Comparison of ENCODE assay signal across 8 cellular contexts in the genomic region with DNA sequence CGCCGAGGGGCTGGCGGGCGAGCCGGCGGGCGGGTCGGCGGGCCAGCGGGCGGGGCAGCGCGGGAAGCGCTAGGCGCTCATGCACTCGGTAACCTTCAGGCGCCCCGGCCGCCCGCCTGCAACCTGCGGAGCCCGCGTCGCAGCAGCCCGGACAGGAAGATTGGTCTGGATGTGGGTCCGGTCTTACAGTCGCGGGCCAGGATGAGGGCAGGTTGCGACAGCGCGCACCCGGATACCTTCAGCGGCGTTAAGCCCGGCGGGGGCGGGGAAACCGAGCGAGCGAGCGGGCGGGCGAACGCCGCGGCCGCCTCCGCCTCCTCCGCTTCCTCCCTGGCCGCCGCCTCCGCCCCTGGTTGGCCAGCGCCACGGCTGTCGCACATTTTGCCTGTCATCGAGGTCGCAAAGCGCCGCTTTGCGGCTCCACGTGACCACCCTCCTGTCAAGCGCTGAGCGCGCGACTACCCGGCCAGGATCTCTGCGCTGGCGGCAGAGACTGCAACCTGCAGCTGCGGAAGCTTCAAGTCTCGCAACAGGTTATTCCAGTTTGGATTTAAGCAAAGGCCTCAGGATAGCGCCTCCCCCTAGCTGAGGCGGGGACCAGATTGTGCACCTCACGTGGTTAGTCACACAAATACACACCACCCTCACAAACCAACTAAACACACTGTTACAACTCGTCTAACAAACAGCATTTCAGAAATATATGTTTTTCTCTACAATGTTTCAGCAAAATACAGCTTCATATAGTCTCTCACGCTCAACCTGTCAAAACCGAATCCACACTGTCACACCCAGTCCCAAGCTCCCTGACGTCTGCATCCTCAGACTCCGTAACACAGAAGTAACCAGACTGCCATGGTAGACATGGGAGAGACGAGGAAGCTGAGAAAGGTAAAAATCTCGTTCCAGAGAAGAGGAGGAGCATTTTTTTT. TPM values are rescaled to one million over a fixed set of nuclear protein-coding genes. Genes with fewer than 3 reads are reported as not detected.
A peak's percentile ranks its signal among the peaks of the same experiment; 100 is the strongest.
DNase-seq lines count a peak whose midpoint lies in the region; ATAC-seq, FAIRE-seq and TF ChIP-seq lines count a peak whose summit lies in the region.

A gene (minus strand): TSS at position 355 of the 932 bp plus-strand sequence. CDS start 456 bp downstream, outside the sequence.

- peak within 1 kb of the TSS; percentile 82 to 98 (median 92) for H3K4me3 Mint-ChIP-seq in naive thymus-derived CD4-positive, alpha-beta T cell
- peak within 1 kb of the TSS; percentile 83 to 87 for H3K4me3 Mint-ChIP-seq in stimulated activated naive B cell treated with anti-CD40 and anti-IgM and Interleukin-4, amounts not matched to agents 10 μg/mL and 1 μg/mL and 100 μg/mL, for 72 hours

- no peaks in the 10 kb centered on the region for H3K9me3 ChIP-seq in DOHH2 (ENCODE audit: control insufficient read depth, insufficient read depth, low read length)
- H3K9me3 ChIP-seq in fibroblast of lung (ENCODE audit: control insufficient read depth, insufficient read depth, low read depth, low read length): no peaks in the 10 kb centered on the region
- no peaks in the 10 kb centered on the region for H3K9me3 ChIP-seq in naive thymus-derived CD4-positive, alpha-beta T cell (ENCODE audit: control insufficient read depth in 2 of 3, low read length in 3 of 3)

- H3K4me2 ChIP-seq in DOHH2 (ENCODE audit: low read length): peak within 1 kb of the TSS; percentile 98
- H3K4me2 ChIP-seq in KMS-11: peak within 1 kb of the TSS; percentile 63; the same call in 1 of the 2 replicates
- peak within 1 kb of the TSS; percentile 100 for H3K4me2 ChIP-seq in fibroblast of lung (ENCODE audit: extremely low read depth, insufficient read depth, low read length)

- no peaks in the 10 kb centered on the region for H3K9me2 ChIP-seq in DOHH2 (replicated peaks; ENCODE audit: control insufficient read depth, low read length)

- H3K4me1 Mint-ChIP-seq in naive thymus-derived CD4-positive, alpha-beta T cell: peaks cover 14 to 35% (median 24%) of the 10 kb centered on the region in 7 donors
- peaks cover 11 to 26% of the 10 kb centered on the region in 2 donors for H3K4me1 Mint-ChIP-seq in stimulated activated naive B cell treated with anti-CD40 and anti-IgM and Interleukin-4, amounts not matched to agents 10 μg/mL and 1 μg/mL and 100 μg/mL, for 72 hours

- H3K9me3 Mint-ChIP-seq in naive thymus-derived CD4-positive, alpha-beta T cell: peaks cover 0 to 4% (median 0%) of the 10 kb centered on the region in 11 donors
- no peaks in the 10 kb centered on the region for H3K9me3 Mint-ChIP-seq in stimulated activated naive B cell treated with anti-CD40 and anti-IgM and Interleukin-4, amounts not matched to agents 10 μg/mL and 1 μg/mL and 100 μg/mL, for 72 hours

- peak; percentile 64 for FAIRE-seq in RCC 7860 (lab: Jason Lieb, UNC)

- H3K27me3 Mint-ChIP-seq in naive thymus-derived CD4-positive, alpha-beta T cell: peaks cover 0 to 9% (median 0%) of the 10 kb centered on the region in 5 donors
- H3K27me3 Mint-ChIP-seq in stimulated activated naive B cell treated with anti-CD40 and anti-IgM and Interleukin-4, amounts not matched to agents 10 μg/mL and 1 μg/mL and 100 μg/mL, for 72 hours: no peaks in the 10 kb centered on the region

- H3K4me1 ChIP-seq in DOHH2 (ENCODE audit: control insufficient read depth, low read length): peaks cover 30% of the 10 kb centered on the region
- no peaks in the 10 kb centered on the region for H3K4me1 ChIP-seq in KMS-11 (ENCODE audit: low read depth, poor library complexity, severe bottlenecking)
- H3K4me1 ChIP-seq in fibroblast of lung (ENCODE audit: control insufficient read depth, extremely low read depth, insufficient read depth, low read length): peaks cover 5% of the 10 kb centered on the region
- peaks cover 7% of the 10 kb centered on the region in 2 donors for H3K4me1 ChIP-seq in naive thymus-derived CD4-positive, alpha-beta T cell (ENCODE audit: control insufficient read depth in 2 of 2, insufficient read depth in 2 of 2, low read length in 2 of 2)

- H2AFZ ChIP-seq in KMS-11 (ENCODE audit: low read depth): no peak within 1 kb of the TSS
- H2AFZ ChIP-seq in fibroblast of lung (ENCODE audit: low read length): peak within 1 kb of the TSS; percentile 96

- CTCF ChIA-PET in naive thymus-derived CD4-positive, alpha-beta T cell (lab: Charles Lee): interaction anchor here (0.7 to 1.5 kb wide), 4 partner anchors 11 to 228 kb away, joined by 3 to 5 read pairs (median 4); no protein-coding TSS in a partner anchor

- H3K36me3 ChIP-seq in DOHH2 (ENCODE audit: control insufficient read depth, low read length) (peaks cover 24% of the 10 kb centered on the region), KMS-11 (ENCODE audit: insufficient read depth) (no peaks in the 10 kb centered on the region), fibroblast of lung (ENCODE audit: control insufficient read depth, insufficient read depth, low read length) (no peaks in the 10 kb centered on the region)
- no peaks in the 10 kb centered on the region for H3K36me3 ChIP-seq in naive thymus-derived CD4-positive, alpha-beta T cell (ENCODE audit: control insufficient read depth in 2 of 3, insufficient read depth in 3 of 3, low read length in 3 of 3)

- H3K27ac Mint-ChIP-seq in naive thymus-derived CD4-positive, alpha-beta T cell: peak within 1 kb of the TSS; percentile 64 to 97 (median 96)
- peak within 1 kb of the TSS; percentile 96 for H3K27ac Mint-ChIP-seq in stimulated activated naive B cell treated with anti-CD40 and anti-IgM and Interleukin-4, amounts not matched to agents 10 μg/mL and 1 μg/mL and 100 μg/mL, for 72 hours

- POLR2A ChIA-PET in naive thymus-derived CD4-positive, alpha-beta T cell (lab: Charles Lee): interaction anchor here (1.0 to 4.9 kb wide), 6 partner anchors 10 to 276 kb away, joined by 4 to 82 read pairs (median 5); a partner anchor contains a TSS

- intact Hi-C loops in naive thymus-derived CD4-positive, alpha-beta T cell (cut with micrococcal nuclease): loop anchor here (1.0 to 10.0 kb wide), 10 partner anchors 8 to 1445 kb away; a partner anchor contains a TSS

- no peaks in the 10 kb centered on the region for H3K27me3 ChIP-seq in DOHH2 (ENCODE audit: control insufficient read depth, low read length)
- H3K27me3 ChIP-seq in KMS-11 (ENCODE audit: insufficient read depth, low read depth): no peaks in the 10 kb centered on the region
- no peaks in the 10 kb centered on the region for H3K27me3 ChIP-seq in fibroblast of lung (ENCODE audit: control insufficient read depth, insufficient read depth, low read length)
- no peaks in the 10 kb centered on the region for H3K27me3 ChIP-seq in naive thymus-derived CD4-positive, alpha-beta T cell (ENCODE audit: control insufficient read depth in 2 of 2, insufficient read depth in 2 of 2, low read length in 2 of 2)

- TF ChIP-seq CTCF in DOHH2 (IDR thresholded peaks at IDR 0.05; ENCODE audit: low read depth, low read length, poor library complexity, severe bottlenecking) (peak; percentile 40), KMS-11 (conservative IDR thresholded peaks at IDR 0.05; ENCODE audit: low read depth, low read length) (no peak), fibroblast of lung (conservative IDR thresholded peaks at IDR 0.05 in 1 of 2, IDR thresholded peaks at IDR 0.05 in 1 of 2; ENCODE audit: low read depth in 1 of 2, low read length in 2 of 2) (peak in 1 of 2 donors; percentile 6)

- H3K4me3 ChIP-seq in DOHH2 (ENCODE audit: low read length): peak within 1 kb of the TSS; percentile 94
- H3K4me3 ChIP-seq in KMS-11 (IDR thresholded peaks at IDR 0.05; ENCODE audit: insufficient read depth, low read depth, low read length): no peak within 1 kb of the TSS
- H3K4me3 ChIP-seq in fibroblast of lung (replicated peaks in 1 of 4; ENCODE audit: control extremely low read depth in 1 of 4, insufficient read depth in 1 of 4, low read depth in 3 of 4, low read length in 4 of 4): peak within 1 kb of the TSS; percentile 85 to 97 (median 96)
- peak within 1 kb of the TSS; percentile 61 for H3K4me3 ChIP-seq in naive thymus-derived CD4-positive, alpha-beta T cell (ENCODE audit: low read length)

- peak within 1 kb of the TSS; percentile 41; the same call in 1 of the 2 replicates for H3K9ac ChIP-seq in KMS-11
- peak within 1 kb of the TSS; percentile 77 for H3K9ac ChIP-seq in fibroblast of lung (ENCODE audit: insufficient read depth, low read length)

- H3F3A ChIP-seq in DOHH2 (ENCODE audit: control insufficient read depth, insufficient read depth): peaks cover 16% of the 10 kb centered on the region

- H3K27ac ChIP-seq in DOHH2 (ENCODE audit: low read depth, low read length): peak within 1 kb of the TSS; percentile 85
- peak within 1 kb of the TSS; percentile 67 for H3K27ac ChIP-seq in KMS-11
- peak within 1 kb of the TSS; percentile 82 for H3K27ac ChIP-seq in fibroblast of lung (ENCODE audit: insufficient read depth, low read length)
- peak within 1 kb of the TSS; percentile 71 for H3K27ac ChIP-seq in naive thymus-derived CD4-positive, alpha-beta T cell (ENCODE audit: low read depth, low read length)

- ATAC-seq in GM21737 (IDR thresholded peaks at IDR 0.05; ENCODE audit: unreplicated experiment): peak; percentile 91
- peak; percentile 98 for ATAC-seq in naive thymus-derived CD4-positive, alpha-beta T cell
- ATAC-seq in stimulated activated naive B cell treated with anti-CD40 and anti-IgM and Interleukin-4, amounts not matched to agents 10 μg/mL and 1 μg/mL and 100 μg/mL, for 72 hours (replicated peaks): peak; percentile 90 to 95

- peak; percentile 93 for DNase-seq in RCC 7860 (ENCODE audit: low spot score)
- peak; percentile 94 to 95 for DNase-seq in activated T-helper 1 cell treated with anti-CD3 and anti-CD28 coated beads, Interleukin-2, amount 50 U/mL, for 16 hours (ENCODE audit: low read depth in 1 of 2, low spot score in 1 of 2)
- peak; percentile 96 for DNase-seq in fibroblast of lung (ENCODE audit: low read depth in 2 of 2)
- peak; percentile 94 to 98 (median 98) for DNase-seq in naive thymus-derived CD4-positive, alpha-beta T cell
- DNase-seq in stimulated activated naive B cell treated with anti-CD40 and anti-IgM and Interleukin-4, amounts not matched to agents 10 μg/mL and 1 μg/mL and 100 μg/mL, for 72 hours: peak; percentile 97

- H3K79me2 ChIP-seq in DOHH2 (ENCODE audit: control insufficient read depth, low read length) (peaks cover 54% of the 10 kb centered on the region), KMS-11 (ENCODE audit: insufficient read depth, low read depth) (peaks cover 38% of the 10 kb centered on the region; the same call in 1 of the 2 replicates), fibroblast of lung (ENCODE audit: control insufficient read depth, insufficient read depth, low read length) (peaks cover 29% of the 10 kb centered on the region)

- H3K36me3 Mint-ChIP-seq in naive thymus-derived CD4-positive, alpha-beta T cell: no peaks in the 10 kb centered on the region
- no peaks in the 10 kb centered on the region for H3K36me3 Mint-ChIP-seq in stimulated activated naive B cell treated with anti-CD40 and anti-IgM and Interleukin-4, amounts not matched to agents 10 μg/mL and 1 μg/mL and 100 μg/mL, for 72 hours

- peaks cover 4% of the 10 kb centered on the region for H4K20me1 ChIP-seq in DOHH2 (ENCODE audit: control insufficient read depth, insufficient read depth, low read depth, low read length)
- H4K20me1 ChIP-seq in KMS-11 (ENCODE audit: insufficient read depth): no peaks in the 10 kb centered on the region
- no peaks in the 10 kb centered on the region for H4K20me1 ChIP-seq in fibroblast of lung (ENCODE audit: control insufficient read depth, extremely low read depth, insufficient read depth, low read length)

RNA-seq across cellular contexts. Expression of the gene that starts here (rescaled TPM):
- 35.2 and 39.6 TPM in 2 replicates for total RNA-seq in fibroblast of lung
- 40.0 and 41.6 TPM in 2 replicates for polyA plus RNA-seq in fibroblast of lung
- polyA plus RNA-seq in fibroblast of lung (2012): 54.3 and 64.6 TPM in 2 replicates
- 9.7 and 14.9 TPM in 2 replicates for polyA minus RNA-seq in fibroblast of lung (ENCODE audit: low replicate concordance)
- total RNA-seq in naive thymus-derived CD4-positive, alpha-beta T cell: 10 to 100 TPM; 46.4 to 66.6 (median 52.5) TPM
- polyA plus RNA-seq in naive thymus-derived CD4-positive, alpha-beta T cell: 10 to 100 TPM; 36.9 to 46.1 TPM
